In the genomic region with DNA sequence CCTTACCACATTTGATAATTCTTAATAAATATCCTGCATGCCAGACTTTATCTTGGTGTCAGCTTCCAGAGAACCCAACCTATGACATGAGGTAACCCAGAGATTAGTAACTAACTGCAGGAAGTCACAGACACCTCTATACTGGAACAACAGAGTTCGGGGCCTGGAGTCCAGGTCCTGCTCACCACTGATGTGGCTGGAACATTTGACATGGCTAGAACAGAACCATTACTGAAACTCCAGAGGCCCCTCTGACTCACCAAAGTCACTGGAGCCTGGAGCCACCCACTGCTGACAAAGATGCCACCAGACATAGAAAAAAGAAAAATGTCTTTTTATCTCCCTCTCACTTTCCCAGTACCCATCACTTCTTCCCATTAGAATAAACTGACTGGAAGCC, we compare ENCODE assay signal across 16 cellular contexts.
A peak's percentile ranks its signal among the peaks of the same experiment; 100 is the strongest.
DNase-seq lines count a peak whose midpoint lies in the region; ATAC-seq, FAIRE-seq and TF ChIP-seq lines count a peak whose summit lies in the region.
"Had no signal": no experiment of that assay in that cellular context is flagged by ENCODE, and none has a peak within 500 bp of the region (broad histone marks: within the 10 kb centered on the region; RNA-seq: fewer than 3 reads in every experiment).

No MANE protein-coding gene starts in this region.

- no peak overlapping the region for H3K9ac ChIP-seq in kidney (ENCODE audit: low read length in 2 of 2)

- TF ChIP-seq CTCF in kidney (IDR thresholded peaks at IDR 0.05; ENCODE audit: borderline replicate concordance, extremely low read depth, insufficient read depth): no peak
- no peak for TF ChIP-seq CTCF in GM13976 (IDR thresholded peaks at IDR 0.05; ENCODE audit: borderline replicate concordance, control extremely low read depth, extremely low read depth, insufficient read depth, missing control alignments)

- H3K4me3 ChIP-seq in kidney (ENCODE audit: low read length in 2 of 2): no peak overlapping the region
- H3K4me3 ChIP-seq: gastrocnemius medialis, upper lobe of right lung had no signal

- H3K4me1 ChIP-seq in kidney (ENCODE audit: control insufficient read depth in 1 of 2, insufficient read depth in 1 of 2, low read depth in 1 of 2, low read length in 2 of 2): no peaks in the 10 kb centered on the region
- H3K4me1 ChIP-seq: gastrocnemius medialis, upper lobe of right lung had no signal

- H3K27ac ChIP-seq in kidney (ENCODE audit: low read depth in 2 of 2, low read length in 2 of 2): no peak overlapping the region
- H3K27ac ChIP-seq: gastrocnemius medialis, upper lobe of right lung had no signal

- H3K27me3 Mint-ChIP-seq in activated T-cell treated with anti-CD3 and anti-CD28 coated beads, Interleukin-2, amount 50 U/mL, for 4 hours (ENCODE audit: low read depth): no peaks in the 10 kb centered on the region

- no peaks in the 10 kb centered on the region for H3K36me3 Mint-ChIP-seq in activated T-cell treated with anti-CD3 and anti-CD28 coated beads, Interleukin-2, amount 50 U/mL, for 4 hours (ENCODE audit: insufficient read depth)
- H3K36me3 Mint-ChIP-seq: CD8-positive, alpha-beta memory T cell; WTC11 had no signal

- H3K4me1 Mint-ChIP-seq in activated T-cell treated with anti-CD3 and anti-CD28 coated beads, Interleukin-2, amount 50 U/mL, for 4 hours (ENCODE audit: low read depth): peaks cover 32% of the 10 kb centered on the region
- H3K4me1 Mint-ChIP-seq: WTC11 had no signal

- H3K36me3 ChIP-seq in kidney (ENCODE audit: control insufficient read depth in 1 of 2, insufficient read depth in 2 of 2, low read length in 2 of 2): no peaks in the 10 kb centered on the region
- H3K36me3 ChIP-seq: gastrocnemius medialis, upper lobe of right lung had no signal

- in situ Hi-C loops in GM13976 (cut with MboI; ENCODE audit: low sequenced_read_pairs, unreplicated experiment): no loop called here

- peak; percentile 59 for ATAC-seq in GM18907 (IDR thresholded peaks at IDR 0.05; ENCODE audit: unreplicated experiment)
- peak; percentile 66 for ATAC-seq in HG02973 (IDR thresholded peaks at IDR 0.05; ENCODE audit: unreplicated experiment)
- peak; percentile 90 to 94 for ATAC-seq in activated T-cell treated with anti-CD3 and anti-CD28 coated beads, Interleukin-2, amount 50 U/mL, for 4 hours
- ATAC-seq: gastrocnemius medialis, upper lobe of right lung, WTC11 had no signal

- H3K9me3 ChIP-seq in kidney (ENCODE audit: control insufficient read depth in 1 of 2, low read length in 2 of 2): no peaks in the 10 kb centered on the region
- H3K9me3 ChIP-seq: gastrocnemius medialis, upper lobe of right lung had no signal

- DNase-seq in activated T-cell treated with anti-CD3 and anti-CD28 coated beads, Interleukin-2, amount 50 U/mL, for 4 hours: no peak
- DNase-seq in stimulated activated CD4-positive, alpha-beta T cell treated with anti-CD3 and anti-CD28 coated beads, Interleukin-2, amount 100 ng/mL, for 48 hours: peak; percentile 30
- no peak for DNase-seq in kidney
- no peak for DNase-seq in GM13976 (ENCODE audit: low spot score)
- no peak for DNase-seq in SIG-M5 (lab: John Stamatoyannopoulos, UW)
- DNase-seq in NCI-H69 (lab: John Stamatoyannopoulos, UW): no peak
- DNase-seq: CD8-positive, alpha-beta memory T cell; gastrocnemius medialis; left colon; NCI-H1092; NCI-H524 treated with DMSO at 0.1 percent for 48 hours; upper lobe of right lung had no signal

- peak overlapping the region; percentile 17 for H3K4me3 Mint-ChIP-seq in activated T-cell treated with anti-CD3 and anti-CD28 coated beads, Interleukin-2, amount 50 U/mL, for 4 hours
- H3K4me3 Mint-ChIP-seq: CD8-positive, alpha-beta memory T cell; WTC11 had no signal

- intact Hi-C loops in kidney (cut with DNase I): no loop called here

- FAIRE-seq in kidney (lab: Jason Lieb, UNC): no peak
- FAIRE-seq: G401.6 had no signal

- H3K9me3 Mint-ChIP-seq in activated T-cell treated with anti-CD3 and anti-CD28 coated beads, Interleukin-2, amount 50 U/mL, for 4 hours: no peaks in the 10 kb centered on the region
- H3K9me3 Mint-ChIP-seq: CD8-positive, alpha-beta memory T cell had no signal

Comparison
In these comparisons a context has a peak if more than half of its experiments do, and no peak if none do; other contexts are left out.
1. DNase-seq: peak in stimulated activated CD4-positive, alpha-beta T cell treated with anti-CD3 and anti-CD28 coated beads, Interleukin-2, amount 100 ng/mL, for 48 hours (2 of 2); none in activated T-cell treated with anti-CD3 and anti-CD28 coated beads, Interleukin-2, amount 50 U/mL, for 4 hours (single experiment), kidney (single experiment), GM13976 (single experiment), SIG-M5 (single experiment) and NCI-H69 (single experiment).
2. Peak in every context shown above with its lines, with median percentiles within 50 percentile points of each other: ATAC-seq.